In genomic region chr9:136504512-136505348, GRCh38 we compare ENCODE assay signal across 19 cellular contexts. TPM values are rescaled to one million over a fixed set of nuclear protein-coding genes. Genes with fewer than 3 reads are reported as not detected.
A peak's percentile ranks its signal among the peaks of the same experiment; 100 is the strongest.
DNase-seq lines count a peak whose midpoint lies in the region; ATAC-seq, FAIRE-seq and TF ChIP-seq lines count a peak whose summit lies in the region.
"Had no signal": no experiment of that assay in that cellular context is flagged by ENCODE, and none has a peak within 500 bp of the region (broad histone marks: within the 10 kb centered on the region; RNA-seq: fewer than 3 reads in every experiment).

No MANE protein-coding gene starts in this region.

- BruUV-seq in GM12878 (replicated peaks; lab: Mats Ljungman, UMichigan) = TSS peak; percentile 35

- RAD21 ChIA-PET in GM12878 (lab: Charles Lee; ENCODE audit: unreplicated experiment) = no interaction called here

- no peak for ATAC-seq in GM12878
- ATAC-seq in upper lobe of right lung = no peak
- ATAC-seq in gastroesophageal sphincter = no peak
- ATAC-seq in HG02885 (IDR thresholded peaks at IDR 0.05; ENCODE audit: poor library complexity, unreplicated experiment) = no peak
- ATAC-seq: CD8-positive, alpha-beta T cell; GM23338; HepG2 had no signal

- no peaks in the 10 kb centered on the region for H3K9me3 Mint-ChIP-seq in endothelial cell (ENCODE audit: unreplicated experiment)
- H3K9me3 Mint-ChIP-seq: CD8-positive, alpha-beta T cell; GM23338; H9; IgD-negative memory B cell had no signal

- H3K79me2 ChIP-seq in GM12878 (ENCODE audit: control insufficient read depth, insufficient read depth, low read length) = no peaks in the 10 kb centered on the region

- no peak for TF ChIP-seq CTCF in GM12878 (IDR thresholded peaks at IDR 0.05 in 2 of 3, conservative IDR thresholded peaks at IDR 0.05 in 1 of 3; ENCODE audit: control insufficient read depth in 2 of 3, extremely low read depth in 1 of 3, insufficient read depth in 1 of 3, low read depth in 3 of 3, low read length in 3 of 3)
- TF ChIP-seq CTCF in endothelial cell (IDR thresholded peaks at IDR 0.05; ENCODE audit: unreplicated experiment) = no peak
- no peak for TF ChIP-seq CTCF in upper lobe of right lung (IDR thresholded peaks at IDR 0.05)
- TF ChIP-seq CTCF in gastroesophageal sphincter (IDR thresholded peaks at IDR 0.05) = no peak

- peak; percentile 71 for DNase-seq in H7
- no peak for DNase-seq in GM12878 (ENCODE audit: low read depth, low spot score)
- no peak for DNase-seq in endothelial cell (ENCODE audit: low spot score)
- DNase-seq in upper lobe of right lung = no peak
- no peak for DNase-seq in NCI-H1417 treated with DMSO at 0.1 percent for 48 hours (lab: John Stamatoyannopoulos, UW)
- DNase-seq: Calu3; CD8-positive, alpha-beta T cell; DMS79 treated with DMSO at 0.1 percent for 48 hours; GF-D8; H9 had no signal

- no peak for TF ChIP-seq EP300 in GM12878 (IDR thresholded peaks at IDR 0.05; ENCODE audit: borderline replicate concordance in 1 of 2, control insufficient read depth in 1 of 2, low read depth in 2 of 2, low read length in 2 of 2)
- TF ChIP-seq EP300 in gastroesophageal sphincter (IDR thresholded peaks at IDR 0.05) = no peak

- H3K9me3 ChIP-seq in GM12878 (replicated peaks; ENCODE audit: control insufficient read depth, insufficient read depth, low read length) (no peaks in the 10 kb centered on the region), upper lobe of right lung (no peaks in the 10 kb centered on the region), gastroesophageal sphincter (no peaks in the 10 kb centered on the region)
- H3K9me3 ChIP-seq: BLaER1 treated with 17β-estradiol and CSF1 and Interleukin-3, amounts not matched to agents 10 nM and 100 nM had no signal

- H3K4me1 ChIP-seq in GM12878 (ENCODE audit: control insufficient read depth, insufficient read depth, low read length) (no peaks in the 10 kb centered on the region), upper lobe of right lung (no peaks in the 10 kb centered on the region), gastroesophageal sphincter (no peaks in the 10 kb centered on the region)
- H3K4me1 ChIP-seq: BLaER1 treated with 17β-estradiol and CSF1 and Interleukin-3, amounts not matched to agents 10 nM and 100 nM had no signal

- in situ Hi-C loops in GM12878 (cut with MboI) = no loop called here

- peaks cover 21% of the 10 kb centered on the region for H3K27me3 Mint-ChIP-seq in endothelial cell (ENCODE audit: unreplicated experiment)
- H3K27me3 Mint-ChIP-seq: B cell, IgD-negative memory B cell had no signal

- CTCF ChIA-PET in GM12878 (lab: Yijun Ruan, JAX) = no interaction called here

- peaks cover 4% of the 10 kb centered on the region for H3K4me1 Mint-ChIP-seq in endothelial cell (ENCODE audit: unreplicated experiment)
- H3K4me1 Mint-ChIP-seq: B cell, GM23338, H9, IgD-negative memory B cell had no signal

- H3K27ac Mint-ChIP-seq in endothelial cell (ENCODE audit: unreplicated experiment) = peak overlapping the region; percentile 48
- H3K27ac Mint-ChIP-seq: B cell; CD8-positive, alpha-beta T cell; GM23338; H9; IgD-negative memory B cell had no signal

- TF ChIP-seq POLR2A in GM12878 (IDR thresholded peaks at IDR 0.05; ENCODE audit: low read depth, low read length) (peak; percentile 32; the same call in 1 of the 2 replicates), gastroesophageal sphincter (IDR thresholded peaks at IDR 0.05) (no peak)

- peaks cover 18% of the 10 kb centered on the region for H3K36me3 ChIP-seq in H7 (replicated peaks; ENCODE audit: control insufficient read depth, insufficient read depth, low read length)
- H3K36me3 ChIP-seq in GM12878 (ENCODE audit: control insufficient read depth in 2 of 2, insufficient read depth in 2 of 2, low read length in 1 of 2) = peaks cover 0 to 55% of the 10 kb centered on the region in 2 experiments; a peak in 2 of 4 replicates
- H3K36me3 ChIP-seq in upper lobe of right lung = peaks cover 100% of the 10 kb centered on the region
- peaks cover 0 to 100% of the 10 kb centered on the region in 2 donors for H3K36me3 ChIP-seq in gastroesophageal sphincter

- H3K36me3 Mint-ChIP-seq in endothelial cell (ENCODE audit: low read depth, unreplicated experiment) = peaks cover 23% of the 10 kb centered on the region
- H3K36me3 Mint-ChIP-seq: IgD-negative memory B cell had no signal

- H3K9ac ChIP-seq in GM12878 (ENCODE audit: control insufficient read depth, insufficient read depth, low read length) = no peak overlapping the region
- H3K9ac ChIP-seq: BLaER1 treated with 17β-estradiol and CSF1 and Interleukin-3, amounts not matched to agents 10 nM and 100 nM; KMS-11 had no signal

- H3K4me2 ChIP-seq in GM12878 (ENCODE audit: control insufficient read depth, insufficient read depth) = no peak overlapping the region
- H3K4me2 ChIP-seq: BLaER1 treated with 17β-estradiol and CSF1 and Interleukin-3, amounts not matched to agents 10 nM and 100 nM; GM23338; KMS-11 had no signal

- intact Hi-C loops in GM12878 (cut with micrococcal nuclease; ENCODE audit: unreplicated experiment) = no loop called here
- intact Hi-C loops in upper lobe of right lung (cut with DNase I) = no loop called here

- H3K4me3 ChIP-seq in H7 (ENCODE audit: insufficient read depth, low read depth, low read length) (no peak overlapping the region), GM12878 (no peak overlapping the region), upper lobe of right lung (no peak overlapping the region), gastroesophageal sphincter (no peak overlapping the region)
- H3K4me3 ChIP-seq: BLaER1 treated with 17β-estradiol and CSF1 and Interleukin-3, amounts not matched to agents 10 nM and 100 nM; GM23338 had no signal

- H3K27me3 ChIP-seq in H7 (ENCODE audit: control insufficient read depth, insufficient read depth, low read length) (no peaks in the 10 kb centered on the region), GM12878 (replicated peaks in 1 of 2; ENCODE audit: control insufficient read depth in 2 of 2, insufficient read depth in 2 of 2, low read length in 1 of 2) (no peaks in the 10 kb centered on the region), upper lobe of right lung (no peaks in the 10 kb centered on the region), gastroesophageal sphincter (no peaks in the 10 kb centered on the region)
- H3K27me3 ChIP-seq: BLaER1 treated with 17β-estradiol and CSF1 and Interleukin-3, amounts not matched to agents 10 nM and 100 nM had no signal

- H3K4me3 Mint-ChIP-seq in endothelial cell (ENCODE audit: unreplicated experiment) = no peak overlapping the region
- H3K4me3 Mint-ChIP-seq: B cell; CD8-positive, alpha-beta T cell; GM23338; H9; IgD-negative memory B cell had no signal

- no peak overlapping the region for H2AFZ ChIP-seq in GM12878 (ENCODE audit: control insufficient read depth, low read depth, low read length)
- H2AFZ ChIP-seq: GM23338 had no signal

- SMC1A ChIA-PET in GM12878 (lab: Charles Lee; ENCODE audit: uncharacterized antibody, unreplicated experiment) = no interaction called here

- no peaks in the 10 kb centered on the region for H4K20me1 ChIP-seq in GM12878 (ENCODE audit: control insufficient read depth, insufficient read depth)

- TF ChIP-seq RAD21 in GM12878 (IDR thresholded peaks at IDR 0.05; ENCODE audit: insufficient read depth, low read depth, low read length) = no peak

- POLR2A ChIA-PET in GM12878 (lab: Charles Lee) = no interaction called here

- FAIRE-seq in GM12878 (lab: Jason Lieb, UNC) = no peak
- FAIRE-seq: GM12891, HepG2 had no signal

- H3K27ac ChIP-seq in GM12878 (ENCODE audit: control insufficient read depth, insufficient read depth) (no peak overlapping the region), upper lobe of right lung (peak overlapping the region; percentile 11), gastroesophageal sphincter (no peak overlapping the region)
- H3K27ac ChIP-seq: BLaER1 treated with 17β-estradiol and CSF1 and Interleukin-3, amounts not matched to agents 10 nM and 100 nM; KMS-11 had no signal

- WGBS in GM12878 (ENCODE audit: insufficient coverage, insufficient replicate concordance, low lambda C conversion rate, missing lambda C conversion rate) = 96% methylated on average over 46 of the region's 68 CpGs
- WGBS in gastroesophageal sphincter (ENCODE audit: low coverage in 1 of 2), 2 donors = no CpG with 5 or more reads among the region's 68 CpGs

RNA-seq across cellular contexts. Expression of gene SEC16A, which starts 21.9 kb away (rescaled TPM):
- 17.7 and 23.2 TPM in 2 replicates for total RNA-seq in H7 (2014; rRNA removed; shearing (Covaris generic))
- 45.7 and 51.6 TPM in 2 replicates for total RNA-seq in GM12878 (2013; cell fraction: nucleolus; rRNA removed)
- total RNA-seq in GM12878 (2014; rRNA removed) (14.7 and 17.6 TPM in 2 replicates), GM12878 (2014; rRNA removed; fragmentation: Illumina TruSeq; extraction: Trizol) (8.3 and 10.0 TPM in 2 replicates), GM12878 (2021) (52.6 and 59.1 TPM in 2 replicates), endothelial cell (ENCODE audit: unreplicated experiment) (79.5 TPM), upper lobe of right lung (63.7 TPM), gastroesophageal sphincter (10 to 100 TPM; 35.5 to 71.0 (median 50.5) TPM)
- polyA plus RNA-seq in GM12878 (2011; ENCODE audit: low read depth) = 36.4 TPM
- polyA plus RNA-seq in GM12878 (2011; rRNA removed) (7.3 and 9.9 TPM in 2 replicates), GM12878 (2014; fragmentation: Illumina TruSeq; extraction: Trizol) (26.5 and 36.0 TPM in 2 replicates), GM12878 (2014; fragmentation: Nextera tagmentation; extraction: Ambion mirVana) (10 to 100 TPM; 12.4 to 16.6 TPM), GM12878 (2014; rRNA removed) (25.9 and 28.0 TPM in 2 replicates), GM12878 (2016; fragmentation: Nextera tagmentation; extraction: Ambion mirVana) (10 to 100 TPM; 44.6 to 44.7 TPM)
- polyA plus RNA-seq in GM12878 (2011; cell fraction: cytosol; rRNA removed) = 12.3 and 18.3 TPM in 2 replicates
- polyA plus RNA-seq in GM12878 (2011; cell fraction: nucleus; rRNA removed) = 44.9 and 59.4 TPM in 2 replicates
- polyA plus RNA-seq in GM12878 (2012) = 40.1 and 41.6 TPM in 2 replicates
- 9.8 and 13.4 TPM in 2 replicates for polyA minus RNA-seq in GM12878 (2011; rRNA and poly(A)+ RNA removed)
- polyA minus RNA-seq in GM12878 (2011; cell fraction: cytosol; rRNA and poly(A)+ RNA removed) = 19.6 and 20.7 TPM in 2 replicates
- 11.8 and 19.4 TPM in 2 replicates for polyA minus RNA-seq in GM12878 (2011; cell fraction: nucleus; rRNA and poly(A)+ RNA removed)

RNA-seq across cellular contexts. Expression of gene NOTCH1, which starts 41.1 kb away (rescaled TPM):
- 32.2 and 33.3 TPM in 2 replicates for total RNA-seq in H7 (2014; rRNA removed; shearing (Covaris generic))
- total RNA-seq in GM12878 (2013; cell fraction: nucleolus; rRNA removed) = 114 and 132 TPM in 2 replicates
- total RNA-seq in GM12878 (2014; rRNA removed) (6.9 and 9.7 TPM in 2 replicates), GM12878 (2014; rRNA removed; fragmentation: Illumina TruSeq; extraction: Trizol) (1.8 and 2.5 TPM in 2 replicates), GM12878 (2021) (38.6 and 40.0 TPM in 2 replicates), endothelial cell (ENCODE audit: unreplicated experiment) (312 TPM), upper lobe of right lung (114 TPM), gastroesophageal sphincter (10 to 100 TPM; 31.1 to 72.1 (median 44.0) TPM)
- polyA plus RNA-seq in GM12878 (2011; ENCODE audit: low read depth) = 2.6 TPM
- polyA plus RNA-seq in GM12878 (2011; rRNA removed) (1.4 TPM in 2 replicates), GM12878 (2014; fragmentation: Illumina TruSeq; extraction: Trizol) (1.1 and 2.7 TPM in 2 replicates), GM12878 (2014; fragmentation: Nextera tagmentation; extraction: Ambion mirVana) (under 1 TPM; 0.02 to 0.24 TPM), GM12878 (2014; rRNA removed) (12.4 and 12.7 TPM in 2 replicates), GM12878 (2016; fragmentation: Nextera tagmentation; extraction: Ambion mirVana) (1 to 10 TPM; 4.7 to 6.8 TPM)
- 4.7 and 4.9 TPM in 2 replicates for polyA plus RNA-seq in GM12878 (2011; cell fraction: cytosol; rRNA removed)
- 31.3 and 51.1 TPM in 2 replicates for polyA plus RNA-seq in GM12878 (2011; cell fraction: nucleus; rRNA removed)
- polyA plus RNA-seq in GM12878 (2012) = 7.3 and 8.7 TPM in 2 replicates
- 4.2 and 12.3 TPM in 2 replicates for polyA minus RNA-seq in GM12878 (2011; rRNA and poly(A)+ RNA removed)
- polyA minus RNA-seq in GM12878 (2011; cell fraction: cytosol; rRNA and poly(A)+ RNA removed) = 20.2 and 32.2 TPM in 2 replicates
- 14.4 and 23.8 TPM in 2 replicates for polyA minus RNA-seq in GM12878 (2011; cell fraction: nucleus; rRNA and poly(A)+ RNA removed)
